In genomic region chr11:131544591-131544990, GRCh38 we compare ENCODE assay signal across 28 cellular contexts.
DNase-seq lines count a peak whose midpoint lies in the region; ATAC-seq and TF ChIP-seq lines count a peak whose summit lies in the region.
"Had no signal": no experiment of that assay in that cellular context is flagged by ENCODE, and none has a peak within 500 bp of the region (broad histone marks: within the 10 kb centered on the region; RNA-seq: fewer than 3 reads in every experiment).

No MANE protein-coding gene starts in this region.

- H3K4me2 ChIP-seq in GM23338 = no peak overlapping the region

- H3K4me3 ChIP-seq in GM23338 (no peak overlapping the region), NT2/D1 (ENCODE audit: insufficient read length, low read depth) (no peak overlapping the region), endodermal cell (ENCODE audit: low read length) (no peak overlapping the region)

- H3K27ac ChIP-seq in GM23338 (ENCODE audit: low read depth) (no peak overlapping the region), endodermal cell (ENCODE audit: low read depth, low read length) (no peak overlapping the region)
- H3K27ac ChIP-seq: epithelial cell of prostate had no signal

- 63 to 89% methylated on average over 4 to 9 of the region's 9 CpGs for WGBS in endodermal cell (ENCODE audit: insufficient coverage in 1 of 2, insufficient read length in 1 of 2), 2 experiments

- H3K79me2 ChIP-seq in GM23338 (replicated peaks; ENCODE audit: insufficient read depth) = no peaks in the 10 kb centered on the region

- H3K27ac Mint-ChIP-seq in GM23338 = no peak overlapping the region
- H3K27ac Mint-ChIP-seq in endodermal cell = no peak overlapping the region
- no peak overlapping the region for H3K27ac Mint-ChIP-seq in nephron progenitor cell
- H3K27ac Mint-ChIP-seq in activated naive CD8-positive, alpha-beta T cell treated with anti-CD3 and anti-CD28 coated beads for 36 hours = no peak overlapping the region
- H3K27ac Mint-ChIP-seq: activated naive CD8-positive, alpha-beta T cell treated with anti-CD3 and anti-CD28 coated beads, Interleukin-2, amount 50 U/mL, for 24 hours; HFFc6; memory B cell; progenitor cell of endocrine pancreas; T-helper 17 cell; type B pancreatic cell had no signal

- no peaks in the 10 kb centered on the region for H3F3A ChIP-seq in GM23338 (replicated peaks; ENCODE audit: low read depth)

- H3K36me3 ChIP-seq in GM23338 (ENCODE audit: insufficient read depth) (peaks cover 4% of the 10 kb centered on the region; the same call in 1 of the 2 replicates), NT2/D1 (ENCODE audit: insufficient read depth, insufficient read length, low read length) (no peaks in the 10 kb centered on the region), endodermal cell (ENCODE audit: control insufficient read depth, insufficient read depth, low read length) (no peaks in the 10 kb centered on the region)

- H3K9me3 ChIP-seq in NT2/D1 (ENCODE audit: insufficient read depth, low read length) = peaks cover 5% of the 10 kb centered on the region; the same call in 1 of the 2 replicates
- peaks cover 12% of the 10 kb centered on the region for H3K9me3 ChIP-seq in endodermal cell (ENCODE audit: control insufficient read depth, low read length)
- H3K9me3 ChIP-seq: Caco-2 had no signal

- H3K9ac ChIP-seq in NT2/D1 (ENCODE audit: insufficient read length, low read depth) (no peak overlapping the region), endodermal cell (ENCODE audit: extremely low read depth, low read length, poor library complexity, severe bottlenecking) (no peak overlapping the region)

- H4K20me1 ChIP-seq in GM23338 (replicated peaks; ENCODE audit: insufficient read depth) = no peaks in the 10 kb centered on the region

- H3K9me3 Mint-ChIP-seq in GM23338 (peaks cover 8% of the 10 kb centered on the region; the same call in 2 of the 3 replicates), endodermal cell (peaks cover 13% of the 10 kb centered on the region), nephron progenitor cell (peaks cover 16% of the 10 kb centered on the region)
- no peaks in the 10 kb centered on the region for H3K9me3 Mint-ChIP-seq in activated naive CD8-positive, alpha-beta T cell treated with anti-CD3 and anti-CD28 coated beads for 36 hours
- H3K9me3 Mint-ChIP-seq: activated naive CD8-positive, alpha-beta T cell treated with anti-CD3 and anti-CD28 coated beads, Interleukin-2, amount 50 U/mL, for 24 hours; HFFc6; type B pancreatic cell had no signal

- peak; percentile 56 to 81 for TF ChIP-seq CTCF in GM23338 (conservative IDR thresholded peaks at IDR 0.05; ENCODE audit: low read depth in 2 of 2)
- peak; percentile 67 for TF ChIP-seq CTCF in endodermal cell (conservative IDR thresholded peaks at IDR 0.05)
- TF ChIP-seq CTCF in nephron progenitor cell (IDR thresholded peaks at IDR 0.05) = peak; percentile 6

- H3K27me3 Mint-ChIP-seq in GM23338 (ENCODE audit: insufficient read depth, low read depth, poor library complexity) = no peaks in the 10 kb centered on the region
- H3K27me3 Mint-ChIP-seq in endodermal cell (ENCODE audit: insufficient read depth) = peaks cover 3% of the 10 kb centered on the region
- peaks cover 12% of the 10 kb centered on the region for H3K27me3 Mint-ChIP-seq in nephron progenitor cell (ENCODE audit: low read depth, poor library complexity)
- H3K27me3 Mint-ChIP-seq in activated naive CD8-positive, alpha-beta T cell treated with anti-CD3 and anti-CD28 coated beads for 36 hours = peaks cover 11% of the 10 kb centered on the region

- peaks cover 24% of the 10 kb centered on the region for H3K4me1 Mint-ChIP-seq in GM23338
- peaks cover 39% of the 10 kb centered on the region for H3K4me1 Mint-ChIP-seq in endodermal cell
- peaks cover 22% of the 10 kb centered on the region for H3K4me1 Mint-ChIP-seq in nephron progenitor cell
- no peaks in the 10 kb centered on the region for H3K4me1 Mint-ChIP-seq in activated naive CD8-positive, alpha-beta T cell treated with anti-CD3 and anti-CD28 coated beads for 36 hours
- H3K4me1 Mint-ChIP-seq: activated naive CD8-positive, alpha-beta T cell treated with anti-CD3 and anti-CD28 coated beads, Interleukin-2, amount 50 U/mL, for 24 hours; memory B cell; T-helper 17 cell had no signal

- peaks cover 9% of the 10 kb centered on the region; the same call in 1 of the 2 replicates for H3K4me1 ChIP-seq in GM23338 (ENCODE audit: insufficient read depth)
- H3K4me1 ChIP-seq in NT2/D1 (ENCODE audit: insufficient read depth, insufficient read length) = peaks cover 7% of the 10 kb centered on the region
- peaks cover 15% of the 10 kb centered on the region for H3K4me1 ChIP-seq in endodermal cell (ENCODE audit: control insufficient read depth, insufficient read depth, low read length)
- H3K4me1 ChIP-seq: Caco-2 had no signal

- peak; percentile 90 for ATAC-seq in GM23338
- ATAC-seq: activated naive CD8-positive, alpha-beta T cell treated with anti-CD3 and anti-CD28 coated beads, Interleukin-2, amount 50 U/mL, for 24 hours; activated T-cell treated with anti-CD3 and anti-CD28 coated beads, Interleukin-2, amount 50 U/mL, for 4 hours; sciatic nerve; SK-N-SH treated with all-trans-retinoic acid at 6 μM for 48 hours; T-helper 17 cell had no signal

- peak; percentile 80 for DNase-seq in GM23338 (ENCODE audit: low spot score)
- DNase-seq in NT2/D1 (ENCODE audit: low read depth, low spot score) = peak; percentile 18
- DNase-seq in endodermal cell = peak; percentile 85
- no peak for DNase-seq in nephron progenitor cell
- no peak for DNase-seq in SHP77 (lab: John Stamatoyannopoulos, UW)
- no peak for DNase-seq in activated naive CD8-positive, alpha-beta T cell treated with anti-CD3 and anti-CD28 coated beads for 36 hours
- no peak for DNase-seq in mesenteric fat pad (ENCODE audit: low spot score)
- DNase-seq: activated CD4-positive, alpha-beta T cell treated with anti-CD3 and anti-CD28 coated beads for 4 hours; activated gamma-delta T cell treated with Interleukin-2 at 50 U/mL for 16 hours; activated naive CD8-positive, alpha-beta T cell treated with anti-CD3 and anti-CD28 coated beads, Interleukin-2, amount 50 U/mL, for 24 hours; activated T-cell treated with anti-CD3 and anti-CD28 coated beads, Interleukin-2, amount 50 U/mL, for 4 hours; Caco-2; DMS79; HFFc6; IMR-90; NCI-H1105; NCI-H187 treated with DMSO at 0.1 percent for 48 hours; NCI-H524 treated with DMSO at 0.1 percent for 48 hours; OCI-M1; stimulated activated CD4-positive, alpha-beta T cell treated with anti-CD3 and anti-CD28 coated beads, Interleukin-12 subunit alpha, Interleukin-12 subunit beta, amount 100 ng/mL, for 4 hours; stimulated activated CD4-positive, alpha-beta T cell treated with anti-CD3 and anti-CD28 coated beads, Interleukin-4, amount 100 ng/mL, for 1 hour; T-helper 17 cell had no signal

- H3K27me3 ChIP-seq in GM23338 (ENCODE audit: insufficient read depth) = no peaks in the 10 kb centered on the region
- no peaks in the 10 kb centered on the region for H3K27me3 ChIP-seq in NT2/D1 (ENCODE audit: insufficient read depth, insufficient read length)
- no peaks in the 10 kb centered on the region for H3K27me3 ChIP-seq in endodermal cell (ENCODE audit: control insufficient read depth, insufficient read depth, low read length, poor library complexity, severe bottlenecking)

- H3K36me3 Mint-ChIP-seq in GM23338 (ENCODE audit: low read depth) = peaks cover 9% of the 10 kb centered on the region; the same call in 2 of the 3 replicates
- H3K36me3 Mint-ChIP-seq in endodermal cell (ENCODE audit: low read depth) = no peaks in the 10 kb centered on the region
- H3K36me3 Mint-ChIP-seq in nephron progenitor cell (ENCODE audit: low read depth) = peaks cover 5% of the 10 kb centered on the region
- peaks cover 1% of the 10 kb centered on the region for H3K36me3 Mint-ChIP-seq in activated naive CD8-positive, alpha-beta T cell treated with anti-CD3 and anti-CD28 coated beads for 36 hours
- H3K36me3 Mint-ChIP-seq: memory B cell, type B pancreatic cell had no signal

- H2AFZ ChIP-seq in GM23338 = no peak overlapping the region

- no peaks in the 10 kb centered on the region for H3K9me2 ChIP-seq in GM23338 (ENCODE audit: insufficient read depth)

- H3K4me3 Mint-ChIP-seq in GM23338 (no peak overlapping the region), endodermal cell (no peak overlapping the region), nephron progenitor cell (no peak overlapping the region)
- no peak overlapping the region for H3K4me3 Mint-ChIP-seq in activated naive CD8-positive, alpha-beta T cell treated with anti-CD3 and anti-CD28 coated beads for 36 hours
- H3K4me3 Mint-ChIP-seq: activated naive CD8-positive, alpha-beta T cell treated with anti-CD3 and anti-CD28 coated beads, Interleukin-2, amount 50 U/mL, for 24 hours; activated T-cell treated with anti-CD3 and anti-CD28 coated beads, Interleukin-2, amount 50 U/mL, for 4 hours; HFFc6; memory B cell; T-helper 17 cell; type B pancreatic cell had no signal

TF ChIP-seq in GM23338, 12 proteins besides CTCF, POLR2A, EP300 and RAD21:
- TF ChIP-seq ZNF331 (CRISPR knock-in tag; IDR thresholded peaks at IDR 0.05; ENCODE audit: low read depth) (no peak), CREB1 (CRISPR knock-in tag; IDR thresholded peaks at IDR 0.05; ENCODE audit: low read depth) (no peak), EZH2phosphoT487 (IDR thresholded peaks at IDR 0.05; ENCODE audit: unreplicated experiment) (no peak), POLR2AphosphoS5 (IDR thresholded peaks at IDR 0.05; ENCODE audit: low read depth) (no peak)

Comparison
In these comparisons a context has a peak if more than half of its experiments do, and no peak if none do; other contexts are left out.
1. DNase-seq: peak in GM23338 (single experiment), NT2/D1 (single experiment) and endodermal cell (single experiment); none in nephron progenitor cell (single experiment), SHP77 (0 of 2), activated naive CD8-positive, alpha-beta T cell treated with anti-CD3 and anti-CD28 coated beads for 36 hours (single experiment) and mesenteric fat pad (single experiment).
2. CTCF ChIP-seq: peak in every context shown above with its lines; median percentile 68 in GM23338; 67 in endodermal cell; 6 in nephron progenitor cell.